ENCODE assay signal across 30 cellular contexts in the genomic region with DNA sequence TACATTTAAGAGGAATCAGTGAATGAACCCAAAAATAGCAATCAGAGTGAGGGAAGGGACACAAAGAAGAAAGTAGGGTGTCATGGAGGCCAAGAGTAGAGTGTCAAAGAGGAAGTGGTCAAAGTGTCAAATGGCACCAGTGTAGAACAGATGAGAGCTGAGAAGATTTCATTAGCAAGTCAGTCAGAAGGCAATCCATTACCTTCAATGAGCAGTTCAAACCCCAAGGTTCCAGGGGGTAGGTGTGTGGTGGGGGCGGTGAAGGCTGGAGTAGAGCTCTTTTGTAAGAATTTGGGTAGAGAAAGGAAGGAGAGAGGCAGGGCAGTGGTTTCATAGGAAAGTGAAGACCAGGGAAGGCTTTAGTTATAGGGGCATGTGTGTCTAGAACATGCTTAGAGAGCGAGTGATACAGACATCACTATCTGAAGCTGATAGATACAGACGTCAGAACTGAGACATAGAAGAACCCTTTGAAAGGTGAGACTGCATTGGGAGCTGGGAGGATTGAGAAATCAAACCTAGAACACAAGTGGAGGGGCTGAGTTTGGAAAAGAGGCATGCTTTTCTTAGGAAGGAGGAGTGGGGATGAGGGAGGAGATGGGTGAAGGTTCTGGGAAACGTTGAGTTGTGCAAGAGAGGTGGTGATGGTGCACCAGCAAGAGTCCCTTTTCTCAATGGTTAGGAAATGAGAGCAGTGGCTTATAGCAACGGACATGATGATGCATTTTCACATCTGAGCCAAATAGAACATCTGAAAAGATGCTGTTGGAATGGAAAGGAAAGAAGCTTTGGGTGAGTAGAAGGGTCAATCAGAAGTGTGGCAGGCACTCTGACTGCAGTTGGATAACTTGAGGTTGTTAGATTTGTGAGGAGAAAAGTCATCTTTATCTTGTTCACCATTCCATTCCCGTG. TPM values are rescaled to one million over a fixed set of nuclear protein-coding genes. Genes with fewer than 3 reads are reported as not detected.
DNase-seq lines count a peak whose midpoint lies in the region; ATAC-seq, FAIRE-seq and TF ChIP-seq lines count a peak whose summit lies in the region.
"Had no signal": no experiment of that assay in that cellular context is flagged by ENCODE, and none has a peak within 500 bp of the region (broad histone marks: within the 10 kb centered on the region; RNA-seq: fewer than 3 reads in every experiment).

No MANE protein-coding gene starts in this region.

- ATAC-seq in effector memory CD8-positive, alpha-beta T cell (replicated peaks), result peak; percentile 64
- peak; percentile 67 to 84 (median 77) for ATAC-seq in natural killer cell
- ATAC-seq: activated T-cell treated with anti-CD3 and anti-CD28 coated beads, Interleukin-2, amount 50 U/mL, for 4 hours; HepG2; left lobe of liver; sciatic nerve; SK-N-SH treated with all-trans-retinoic acid at 6 μM for 48 hours; stimulated activated naive B cell treated with anti-CD40 and anti-IgM and Interleukin-4, amounts not matched to agents 10 μg/mL and 1 μg/mL and 100 μg/mL, for 72 hours had no signal

- no peak for FAIRE-seq in GM12891 (lab: Jason Lieb, UNC)
- FAIRE-seq: D721Med, H1, HepG2 had no signal

- no peaks in the 10 kb centered on the region for H3K36me3 ChIP-seq in testis (ENCODE audit: low read depth, missing control alignments)
- H3K36me3 ChIP-seq: uterus had no signal

- no peak overlapping the region for H3K4me3 ChIP-seq in testis
- H3K4me3 ChIP-seq: uterus had no signal

- H3K9me3 ChIP-seq in testis, result no peaks in the 10 kb centered on the region
- H3K9me3 ChIP-seq: uterus had no signal

- H3K36me3 Mint-ChIP-seq in effector memory CD8-positive, alpha-beta T cell (ENCODE audit: insufficient read depth), result no peaks in the 10 kb centered on the region
- H3K36me3 Mint-ChIP-seq in natural killer cell, result no peaks in the 10 kb centered on the region
- H3K36me3 Mint-ChIP-seq: brain; CD4-positive, CD25-positive, alpha-beta regulatory T cell; memory B cell; stimulated activated naive B cell treated with anti-CD40 and anti-IgM and Interleukin-4, amounts not matched to agents 10 μg/mL and 1 μg/mL and 100 μg/mL, for 72 hours had no signal

- H3K4me1 Mint-ChIP-seq in effector memory CD8-positive, alpha-beta T cell (ENCODE audit: low read depth in 2 of 2), result peaks cover 12 to 20% of the 10 kb centered on the region in 2 donors
- peaks cover 33 to 43% of the 10 kb centered on the region in 2 donors for H3K4me1 Mint-ChIP-seq in natural killer cell
- H3K4me1 Mint-ChIP-seq: memory B cell had no signal

- H3K4me3 Mint-ChIP-seq in effector memory CD8-positive, alpha-beta T cell, result no peak overlapping the region
- no peak overlapping the region for H3K4me3 Mint-ChIP-seq in natural killer cell
- H3K4me3 Mint-ChIP-seq: activated T-cell treated with anti-CD3 and anti-CD28 coated beads, Interleukin-2, amount 50 U/mL, for 4 hours; brain; CD4-positive, CD25-positive, alpha-beta regulatory T cell; memory B cell; stimulated activated naive B cell treated with anti-CD40 and anti-IgM and Interleukin-4, amounts not matched to agents 10 μg/mL and 1 μg/mL and 100 μg/mL, for 72 hours had no signal

- H3K27ac Mint-ChIP-seq in effector memory CD8-positive, alpha-beta T cell, result no peak overlapping the region
- no peak overlapping the region for H3K27ac Mint-ChIP-seq in natural killer cell
- H3K27ac Mint-ChIP-seq: brain; CD4-positive, CD25-positive, alpha-beta regulatory T cell; memory B cell; progenitor cell of endocrine pancreas; stimulated activated naive B cell treated with anti-CD40 and anti-IgM and Interleukin-4, amounts not matched to agents 10 μg/mL and 1 μg/mL and 100 μg/mL, for 72 hours had no signal

- no peak overlapping the region for H3K27ac ChIP-seq in testis
- H3K27ac ChIP-seq: epithelial cell of prostate, RWPE1, uterus had no signal

- no peaks in the 10 kb centered on the region for H3K27me3 ChIP-seq in testis
- H3K27me3 ChIP-seq: uterus had no signal

- no peaks in the 10 kb centered on the region for H3K9me3 Mint-ChIP-seq in effector memory CD8-positive, alpha-beta T cell
- H3K9me3 Mint-ChIP-seq in natural killer cell, result peaks cover 3% of the 10 kb centered on the region in 2 donors
- H3K9me3 Mint-ChIP-seq: memory B cell; stimulated activated naive B cell treated with anti-CD40 and anti-IgM and Interleukin-4, amounts not matched to agents 10 μg/mL and 1 μg/mL and 100 μg/mL, for 72 hours had no signal

- H3K4me1 ChIP-seq in testis, result no peaks in the 10 kb centered on the region
- H3K4me1 ChIP-seq: uterus had no signal

- no peak for TF ChIP-seq CTCF in natural killer cell (IDR thresholded peaks at IDR 0.05)
- TF ChIP-seq CTCF in testis (IDR thresholded peaks at IDR 0.05), result no peak

- H3K27me3 Mint-ChIP-seq in effector memory CD8-positive, alpha-beta T cell, result no peaks in the 10 kb centered on the region
- no peaks in the 10 kb centered on the region for H3K27me3 Mint-ChIP-seq in natural killer cell (ENCODE audit: low read depth in 2 of 2)
- H3K27me3 Mint-ChIP-seq: brain; CD4-positive, CD25-positive, alpha-beta regulatory T cell had no signal

- intact Hi-C loops in natural killer cell (cut with micrococcal nuclease) (loop anchor here (2.0 to 5.0 kb wide), 3 partner anchors 35 to 340 kb away; no protein-coding TSS in a partner anchor), testis (cut with DNase I; ENCODE audit: low total_unique reads) (no loop called here)

- DNase-seq in GM12891 (ENCODE audit: insufficient read length, low spot score) (no peak), MV-4-11 (lab: John Stamatoyannopoulos, UW) (peak; percentile 70), natural killer cell (no peak), testis (no peak), T-helper 9 cell (no peak), NCI-H524 treated with DMSO at 0.1 percent for 48 hours (lab: John Stamatoyannopoulos, UW) (no peak), ureter (ENCODE audit: low spot score) (no peak)
- DNase-seq in effector memory CD8-positive, alpha-beta T cell, result no peak
- DNase-seq: activated CD4-positive, alpha-beta T cell treated with anti-CD3 and anti-CD28 coated beads for 4 hours; activated naive CD4-positive, alpha-beta T cell treated with Interleukin-2 at 50 U/mL for 16 hours; activated T-cell treated with anti-CD3 and anti-CD28 coated beads, Interleukin-2, amount 50 U/mL, for 4 hours; CD4-positive, CD25-positive, alpha-beta regulatory T cell; effector CD4-positive, alpha-beta T cell; NCI-H1105 treated with DMSO at 0.1 percent for 48 hours; NCI-H2029; NCI-H69; stimulated activated CD4-positive, alpha-beta T cell treated with anti-CD3 and anti-CD28 coated beads, Interleukin-4, amount 100 ng/mL, for 4 hours; stimulated activated naive B cell treated with anti-CD40 and anti-IgM and Interleukin-4, amounts not matched to agents 10 μg/mL and 1 μg/mL and 100 μg/mL, for 72 hours; uterus had no signal

- 70 to 77% methylated on average over 6 of the region's 6 CpGs for WGBS in testis, 2 donors

- no peak for TF ChIP-seq POLR2A in GM12891 (IDR thresholded peaks at IDR 0.05; ENCODE audit: low read depth, low read length)
- TF ChIP-seq POLR2A in testis (IDR thresholded peaks at IDR 0.05), result no peak

TF ChIP-seq in GM12891, 5 proteins besides CTCF, POLR2A, EP300 and RAD21:
- TF ChIP-seq POU2F2 (IDR thresholded peaks at IDR 0.05; ENCODE audit: low read depth, low read length) (no peak), POLR2AphosphoS5 (IDR thresholded peaks at IDR 0.05; ENCODE audit: low read depth, low read length) (no peak), TAF1 (IDR thresholded peaks at IDR 0.05; ENCODE audit: low read depth, low read length) (no peak), SPI1 (IDR thresholded peaks at IDR 0.05; ENCODE audit: low read depth, low read length) (peak; percentile 39), PAX5 (IDR thresholded peaks at IDR 0.05; ENCODE audit: insufficient read depth, low read length, severe bottlenecking) (no peak)

RNA-seq across cellular contexts. Expression of a gene that starts 48.9 kb away (rescaled TPM):
- polyA plus RNA-seq in GM12891 (2012; ENCODE audit: low read depth, missing spikeins), result not detected
- total RNA-seq in natural killer cell (10 to 100 TPM in 1 of 3 donors, 1 to 10 TPM in 1, under 1 TPM in 1; 0.49 to 68.1 (median 2.2) TPM), testis (1 to 10 TPM; 1.0 to 5.8 TPM), ureter (18.3 TPM)
- 0.78 TPM for polyA plus RNA-seq in testis (ENCODE audit: insufficient read depth, low read depth, low replicate concordance)
- total RNA-seq: H1, progenitor cell of endocrine pancreas had no signal
- polyA plus RNA-seq: CD4-positive, CD25-positive, alpha-beta regulatory T cell; H1 had no signal
